ENCODE assay signal across 15 cellular contexts in the genomic region with DNA sequence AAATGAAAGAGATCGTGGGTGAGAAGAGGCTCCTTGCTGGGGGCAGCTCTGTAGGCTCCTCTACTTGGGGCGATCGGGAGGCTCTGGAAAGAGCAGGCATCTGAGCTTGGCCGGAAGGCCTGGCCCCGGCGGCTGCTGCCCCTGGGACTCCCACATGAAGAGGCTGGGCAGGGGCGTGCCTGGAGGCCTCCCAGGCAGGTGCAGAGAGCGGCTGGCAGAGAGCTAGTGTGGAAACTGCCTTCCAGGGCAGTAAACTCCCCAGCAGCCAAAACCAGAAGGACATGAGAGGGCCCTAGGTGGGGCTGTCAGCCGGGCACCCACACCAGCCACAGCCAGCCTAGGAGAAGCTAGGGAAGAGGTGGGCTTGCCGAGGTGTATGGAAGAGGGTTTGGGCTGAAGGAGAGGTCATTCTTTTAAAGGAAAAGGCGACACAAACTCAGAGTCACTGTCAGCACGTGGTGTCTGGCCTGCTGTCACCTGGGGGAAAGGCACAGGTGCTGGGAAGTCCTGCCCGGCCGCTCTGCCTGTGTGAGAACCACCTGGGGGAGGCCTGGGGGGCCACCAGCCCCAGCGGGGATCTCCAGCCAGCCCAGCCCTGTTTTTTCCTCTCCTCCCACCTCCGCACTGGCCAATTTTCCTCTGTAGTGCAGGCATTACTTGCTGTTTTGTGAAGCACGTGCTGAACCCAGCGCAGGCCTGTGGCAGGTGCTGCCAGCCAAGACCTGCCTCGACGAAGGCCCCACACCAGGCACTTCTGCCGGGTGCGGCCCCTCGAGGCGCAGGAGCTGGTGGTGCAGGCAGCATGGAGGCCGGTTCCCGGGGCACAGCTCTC. TPM values are rescaled to one million over a fixed set of nuclear protein-coding genes. Genes with fewer than 3 reads are reported as not detected.
DNase-seq lines count a peak whose midpoint lies in the region; ATAC-seq and TF ChIP-seq lines count a peak whose summit lies in the region.
"Had no signal": no experiment of that assay in that cellular context is flagged by ENCODE, and none has a peak within 500 bp of the region (broad histone marks: within the 10 kb centered on the region; RNA-seq: fewer than 3 reads in every experiment).

No MANE protein-coding gene starts in this region.

- peaks cover 26% of the 10 kb centered on the region for H3K4me1 Mint-ChIP-seq in neural progenitor cell
- H3K4me1 Mint-ChIP-seq in Calu3 (ENCODE audit: low read depth, unreplicated experiment): peaks cover 7% of the 10 kb centered on the region

- no peak overlapping the region for H2AFZ ChIP-seq in neural progenitor cell (replicated peaks)

- H3K9me3 ChIP-seq in KOPT-K1 (ENCODE audit: insufficient read depth, low read length, poor library complexity, severe bottlenecking) (no peaks in the 10 kb centered on the region), colonic mucosa (no peaks in the 10 kb centered on the region), neural progenitor cell (ENCODE audit: low read depth) (no peaks in the 10 kb centered on the region)
- H3K9me3 ChIP-seq: breast epithelium, gastrocnemius medialis, right atrium auricular region had no signal

- H3K36me3 Mint-ChIP-seq in neural progenitor cell (no peaks in the 10 kb centered on the region), Calu3 (ENCODE audit: insufficient read depth, unreplicated experiment) (no peaks in the 10 kb centered on the region)
- H3K36me3 Mint-ChIP-seq: CD8-positive, alpha-beta T cell had no signal

- BruUV-seq in Calu3 (replicated peaks; lab: Mats Ljungman, UMichigan): no TSS peak

- H3F3A ChIP-seq in neural progenitor cell (ENCODE audit: low read depth): no peaks in the 10 kb centered on the region

- no peaks in the 10 kb centered on the region for H3K79me2 ChIP-seq in neural progenitor cell (ENCODE audit: low read depth)

- no peak for TF ChIP-seq CTCF in colonic mucosa (IDR thresholded peaks at IDR 0.05)
- no peak for TF ChIP-seq CTCF in neural progenitor cell (IDR thresholded peaks at IDR 0.05)
- no peak for TF ChIP-seq CTCF in Calu3 (IDR thresholded peaks at IDR 0.05; ENCODE audit: unreplicated experiment)

- intact Hi-C loops in colonic mucosa (cut with DNase I) (no loop called here), Calu3 (cut with micrococcal nuclease; ENCODE audit: unreplicated experiment) (no loop called here)

- H3K27me3 Mint-ChIP-seq in neural progenitor cell (ENCODE audit: insufficient read depth, low read depth): peaks cover 8% of the 10 kb centered on the region
- peaks cover 43% of the 10 kb centered on the region for H3K27me3 Mint-ChIP-seq in Calu3 (ENCODE audit: unreplicated experiment)

- ATAC-seq in GM19452 (IDR thresholded peaks at IDR 0.05; ENCODE audit: unreplicated experiment): no peak
- ATAC-seq: gastrocnemius medialis had no signal

- H3K4me3 ChIP-seq in colonic mucosa (no peak overlapping the region), neural progenitor cell (no peak overlapping the region)
- H3K4me3 ChIP-seq: breast epithelium, gastrocnemius medialis, right atrium auricular region had no signal

- H3K9ac ChIP-seq in colonic mucosa (ENCODE audit: low read depth in 2 of 2, low read length in 2 of 2): peak overlapping the region; percentile 18 to 28
- no peak overlapping the region for H3K9ac ChIP-seq in neural progenitor cell

- H3K27ac ChIP-seq in KOPT-K1 (ENCODE audit: low read depth, low read length, poor library complexity, severe bottlenecking) (peak overlapping the region; percentile 78), colonic mucosa (no peak overlapping the region), neural progenitor cell (no peak overlapping the region)
- H3K27ac ChIP-seq: breast epithelium, gastrocnemius medialis, right atrium auricular region had no signal

- no peaks in the 10 kb centered on the region for H3K9me3 Mint-ChIP-seq in neural progenitor cell
- H3K9me3 Mint-ChIP-seq in Calu3 (ENCODE audit: low read depth, unreplicated experiment): no peaks in the 10 kb centered on the region
- H3K9me3 Mint-ChIP-seq: CD8-positive, alpha-beta T cell had no signal

- H3K27ac Mint-ChIP-seq in neural progenitor cell: peak overlapping the region; percentile 66
- H3K27ac Mint-ChIP-seq in Calu3 (ENCODE audit: unreplicated experiment): no peak overlapping the region
- H3K27ac Mint-ChIP-seq: CD8-positive, alpha-beta T cell had no signal

- no peaks in the 10 kb centered on the region for H4K20me1 ChIP-seq in neural progenitor cell (ENCODE audit: low read depth)

- H3K4me1 ChIP-seq in colonic mucosa (peaks cover 12% of the 10 kb centered on the region), neural progenitor cell (peaks cover 19% of the 10 kb centered on the region)
- H3K4me1 ChIP-seq: gastrocnemius medialis had no signal

- H3K36me3 ChIP-seq in KOPT-K1 (ENCODE audit: insufficient read depth, low read length): no peaks in the 10 kb centered on the region
- no peaks in the 10 kb centered on the region for H3K36me3 ChIP-seq in colonic mucosa
- H3K36me3 ChIP-seq in neural progenitor cell: no peaks in the 10 kb centered on the region
- H3K36me3 ChIP-seq: breast epithelium, gastrocnemius medialis, right atrium auricular region had no signal

- peak; percentile 64 for DNase-seq in DMS79 treated with DMSO at 0.1 percent for 48 hours (lab: John Stamatoyannopoulos, UW)
- DNase-seq in colonic mucosa: peak; percentile 74
- DNase-seq in neural progenitor cell (ENCODE audit: low spot score): no peak
- DNase-seq in Calu3: no peak
- DNase-seq in UCSD-AML1 (lab: John Stamatoyannopoulos, UW; ENCODE audit: unreplicated experiment): no peak
- DNase-seq: activated CD4-positive, alpha-beta T cell treated with anti-CD3 and anti-CD28 coated beads, Interleukin-2, amount 50 U/mL, for 48 hours; activated effector memory CD4-positive, alpha-beta T cell treated with anti-CD3 and anti-CD28 coated beads, Interleukin-2, amount 50 U/mL, for 16 hours; CD8-positive, alpha-beta T cell; gastrocnemius medialis; NCI-H524; T1000 had no signal

- H3K4me2 ChIP-seq in neural progenitor cell: no peak overlapping the region

- H3K27me3 ChIP-seq in colonic mucosa (no peaks in the 10 kb centered on the region), neural progenitor cell (no peaks in the 10 kb centered on the region)
- H3K27me3 ChIP-seq: breast epithelium, gastrocnemius medialis, right atrium auricular region had no signal

- no peak overlapping the region for H3K4me3 Mint-ChIP-seq in neural progenitor cell
- H3K4me3 Mint-ChIP-seq in Calu3 (ENCODE audit: low read depth, unreplicated experiment): no peak overlapping the region
- H3K4me3 Mint-ChIP-seq: CD8-positive, alpha-beta T cell had no signal

- CTCF ChIA-PET in Calu3 (lab: Charles Lee): no interaction called here

RNA-seq across cellular contexts. Expression of a gene that starts 44.8 kb away (rescaled TPM):
- 10 to 100 TPM; 17.3 to 28.4 TPM for total RNA-seq in colonic mucosa
- total RNA-seq in neural progenitor cell (ENCODE audit: low replicate concordance): 16.5 and 47.4 TPM in 2 replicates
- total RNA-seq in Calu3 (2022): 1.2 and 1.3 TPM in 2 replicates
- total RNA-seq: CD8-positive, alpha-beta T cell had no signal

Comparison
In these comparisons a context has a peak if more than half of its experiments do, and no peak if none do; other contexts are left out.
1. DNase-seq: peak in DMS79 treated with DMSO at 0.1 percent for 48 hours (single experiment) and colonic mucosa (single experiment); none in neural progenitor cell (single experiment), Calu3 (single experiment) and UCSD-AML1 (single experiment).